In genomic region chr9:98902925-98903324, GRCh38 we compare ENCODE assay signal across 7 cellular contexts. TPM values are rescaled to one million over a fixed set of nuclear protein-coding genes. Genes with fewer than 3 reads are reported as not detected.
"Had no signal": no experiment of that assay in that cellular context is flagged by ENCODE, and none has a peak within 500 bp of the region (broad histone marks: within the 10 kb centered on the region; RNA-seq: fewer than 3 reads in every experiment).

No MANE protein-coding gene starts in this region.

- H3K27ac ChIP-seq: GM23248 had no signal

- H3K27ac Mint-ChIP-seq: H9 had no signal

- H3K4me1 Mint-ChIP-seq: H9 had no signal

- H3K4me3 Mint-ChIP-seq: H9 had no signal

- H3K9me3 Mint-ChIP-seq: H9 had no signal

- H3K4me3 ChIP-seq: GM23248, K562 had no signal

- H3K9ac ChIP-seq: GM23248 had no signal

- ATAC-seq: K562 had no signal

- DNase-seq: GM23248, GOT3, H9, HCEC 1CT, IMR-90 had no signal

RNA-seq across cellular contexts. Expression of gene COL15A1, which starts 40.8 kb away (rescaled TPM):
- total RNA-seq: H9, HT-29 had no signal
